In genomic region chr13:80141114-80141849, GRCh38 we compare ENCODE assay signal across 1 cellular context.
TF ChIP-seq lines count a peak whose summit lies in the region.

No MANE protein-coding gene starts in this region.

TF ChIP-seq in liver, 16 proteins besides CTCF, POLR2A, EP300 and RAD21 (continued from another document):
- TF ChIP-seq SP1 (IDR thresholded peaks at IDR 0.05) = no peak
- TF ChIP-seq REST (IDR thresholded peaks at IDR 0.05) = no peak
- TF ChIP-seq HNF4G (IDR thresholded peaks at IDR 0.05) = no peak
- no peak for TF ChIP-seq ATF3 (IDR thresholded peaks at IDR 0.05)
- TF ChIP-seq FOXA1 (IDR thresholded peaks at IDR 0.05) = no peak
